ENCODE assay signal across 27 cellular contexts in genomic region chr5:156802501-156802900, GRCh38. TPM values are rescaled to one million over a fixed set of nuclear protein-coding genes. Genes with fewer than 3 reads are reported as not detected.
DNase-seq lines count a peak whose midpoint lies in the region; ATAC-seq and TF ChIP-seq lines count a peak whose summit lies in the region.
"Had no signal": no experiment of that assay in that cellular context is flagged by ENCODE, and none has a peak within 500 bp of the region (broad histone marks: within the 10 kb centered on the region; RNA-seq: fewer than 3 reads in every experiment).

No MANE protein-coding gene starts in this region.

- H3K79me2 ChIP-seq in GM23338 (replicated peaks; ENCODE audit: insufficient read depth) (no peaks in the 10 kb centered on the region), neural progenitor cell (ENCODE audit: low read depth) (no peaks in the 10 kb centered on the region)

- H3K4me1 ChIP-seq in GM23338 (ENCODE audit: insufficient read depth), result peaks cover 54% of the 10 kb centered on the region
- peaks cover 67% of the 10 kb centered on the region for H3K4me1 ChIP-seq in HUES64 (ENCODE audit: insufficient read depth, low read length)
- peaks cover 57% of the 10 kb centered on the region for H3K4me1 ChIP-seq in iPS-18a (ENCODE audit: control insufficient read depth, low read depth, low read length)
- H3K4me1 ChIP-seq in neural progenitor cell, result peaks cover 34% of the 10 kb centered on the region
- H3K4me1 ChIP-seq: BLaER1 had no signal

- H3K4me2 ChIP-seq in GM23338, result peak overlapping the region; percentile 2
- H3K4me2 ChIP-seq in neural progenitor cell, result no peak overlapping the region
- H3K4me2 ChIP-seq: BLaER1, SK-N-SH had no signal

- H3K4me1 Mint-ChIP-seq in GM23338 (peaks cover 65% of the 10 kb centered on the region), neural progenitor cell (peaks cover 15% of the 10 kb centered on the region)
- H3K4me1 Mint-ChIP-seq in activated CD8-positive, alpha-beta T cell treated with anti-CD3 and anti-CD28 coated beads, Interleukin-2, amount 10 ng/mL, durations not matched to agents 7 days and 5 days (ENCODE audit: low read depth), result peaks cover 10% of the 10 kb centered on the region

- H3K4me3 Mint-ChIP-seq in GM23338 (no peak overlapping the region; the same call in 2 of the 3 replicates), neural progenitor cell (no peak overlapping the region)
- no peak overlapping the region for H3K4me3 Mint-ChIP-seq in activated CD8-positive, alpha-beta T cell treated with anti-CD3 and anti-CD28 coated beads, Interleukin-2, amount 10 ng/mL, durations not matched to agents 7 days and 5 days
- H3K4me3 Mint-ChIP-seq: CD4-positive, alpha-beta T cell had no signal

- H4K20me1 ChIP-seq in GM23338 (replicated peaks; ENCODE audit: insufficient read depth), result no peaks in the 10 kb centered on the region
- no peaks in the 10 kb centered on the region for H4K20me1 ChIP-seq in neural progenitor cell (ENCODE audit: low read depth)
- H4K20me1 ChIP-seq: BLaER1 had no signal

- H3K36me3 ChIP-seq in GM23338 (ENCODE audit: insufficient read depth), result no peaks in the 10 kb centered on the region
- no peaks in the 10 kb centered on the region for H3K36me3 ChIP-seq in HUES64 (ENCODE audit: insufficient read depth, low read length)
- no peaks in the 10 kb centered on the region for H3K36me3 ChIP-seq in iPS-18a (ENCODE audit: control insufficient read depth, low read depth, low read length)
- no peaks in the 10 kb centered on the region for H3K36me3 ChIP-seq in neural progenitor cell
- H3K36me3 ChIP-seq: BLaER1, MG63 had no signal

- no peaks in the 10 kb centered on the region for H3K9me2 ChIP-seq in GM23338 (ENCODE audit: insufficient read depth)
- H3K9me2 ChIP-seq: SK-N-SH had no signal

- peak overlapping the region; percentile 96 for H3K27ac ChIP-seq in GM23338 (ENCODE audit: low read depth)
- peak overlapping the region; percentile 94 for H3K27ac ChIP-seq in HUES64 (ENCODE audit: low read depth, low read length)
- H3K27ac ChIP-seq in iPS-18a (ENCODE audit: low read length), result peak overlapping the region; percentile 69
- H3K27ac ChIP-seq in neural progenitor cell, result no peak overlapping the region
- H3K27ac ChIP-seq: BLaER1, GM23248 had no signal

- no peaks in the 10 kb centered on the region for H3K27me3 Mint-ChIP-seq in GM23338 (ENCODE audit: insufficient read depth, low read depth, poor library complexity)
- peaks cover 4% of the 10 kb centered on the region for H3K27me3 Mint-ChIP-seq in neural progenitor cell (ENCODE audit: insufficient read depth, low read depth)
- H3K27me3 Mint-ChIP-seq in activated CD8-positive, alpha-beta T cell treated with anti-CD3 and anti-CD28 coated beads, Interleukin-2, amount 10 ng/mL, durations not matched to agents 7 days and 5 days (ENCODE audit: low read depth), result peaks cover 7% of the 10 kb centered on the region

- H3F3A ChIP-seq in GM23338 (replicated peaks; ENCODE audit: low read depth) (peaks cover 7% of the 10 kb centered on the region; the same call in 1 of the 2 replicates), neural progenitor cell (ENCODE audit: low read depth) (peaks cover 6% of the 10 kb centered on the region)

- 40% methylated on average over 5 of the region's 5 CpGs for whole genome bisulfite sequencing in HUES64

- H3K36me3 Mint-ChIP-seq in GM23338 (ENCODE audit: low read depth) (peaks cover 35% of the 10 kb centered on the region), neural progenitor cell (no peaks in the 10 kb centered on the region)
- H3K36me3 Mint-ChIP-seq in activated CD8-positive, alpha-beta T cell treated with anti-CD3 and anti-CD28 coated beads, Interleukin-2, amount 10 ng/mL, durations not matched to agents 7 days and 5 days (ENCODE audit: low read depth), result no peaks in the 10 kb centered on the region

- TF ChIP-seq CTCF in GM23338 (conservative IDR thresholded peaks at IDR 0.05; ENCODE audit: low read depth in 2 of 2) (no peak), neural progenitor cell (IDR thresholded peaks at IDR 0.05) (no peak)

- POLR2A ChIA-PET in activated CD8-positive, alpha-beta T cell treated with anti-CD3 and anti-CD28 coated beads, Interleukin-2, amount 10 ng/mL, durations not matched to agents 7 days and 5 days (lab: Charles Lee), result no interaction called here

- H3K9ac ChIP-seq in HUES64 (ENCODE audit: low read depth, low read length) (peak overlapping the region; percentile 54), iPS-18a (ENCODE audit: low read length) (peak overlapping the region; percentile 36), neural progenitor cell (no peak overlapping the region)
- H3K9ac ChIP-seq: BLaER1, GM23248, SK-N-SH had no signal

- H3K9me3 Mint-ChIP-seq in GM23338 (peaks cover 33% of the 10 kb centered on the region), neural progenitor cell (peaks cover 9% of the 10 kb centered on the region)
- no peaks in the 10 kb centered on the region for H3K9me3 Mint-ChIP-seq in activated CD8-positive, alpha-beta T cell treated with anti-CD3 and anti-CD28 coated beads, Interleukin-2, amount 10 ng/mL, durations not matched to agents 7 days and 5 days (ENCODE audit: insufficient read depth)
- H3K9me3 Mint-ChIP-seq: CD4-positive, alpha-beta T cell had no signal

- DNase-seq in GM23338 (ENCODE audit: low spot score) (peak; percentile 83), neural progenitor cell (ENCODE audit: low spot score) (peak; percentile 40), 8988T (no peak)
- no peak for DNase-seq in activated CD8-positive, alpha-beta T cell treated with anti-CD3 and anti-CD28 coated beads, Interleukin-2, amount 10 ng/mL, durations not matched to agents 7 days and 5 days
- DNase-seq: CD4-positive, alpha-beta T cell; DMS53; EL; GF-D8; GM23248; IMR-90; KG1; MG63; NCI-H1105 treated with DMSO at 0.1 percent for 48 hours; NCI-H146; NCI-H1930; NCI-H2107; NCI-H446; NCI-H524 treated with DMSO at 0.1 percent for 48 hours; NCI-H774; PC-3; SK-N-SH; SW 1271 had no signal

- H3K27ac Mint-ChIP-seq in GM23338, result peak overlapping the region; percentile 3; the same call in 1 of the 2 replicates
- H3K27ac Mint-ChIP-seq in neural progenitor cell, result no peak overlapping the region
- no peak overlapping the region for H3K27ac Mint-ChIP-seq in activated CD8-positive, alpha-beta T cell treated with anti-CD3 and anti-CD28 coated beads, Interleukin-2, amount 10 ng/mL, durations not matched to agents 7 days and 5 days
- H3K27ac Mint-ChIP-seq: CD4-positive, alpha-beta T cell had no signal

- peak; percentile 76 for ATAC-seq in GM23338
- ATAC-seq in HG03175 (IDR thresholded peaks at IDR 0.05; ENCODE audit: unreplicated experiment), result no peak
- no peak for ATAC-seq in activated CD8-positive, alpha-beta T cell treated with anti-CD3 and anti-CD28 coated beads, Interleukin-2, amount 10 ng/mL, durations not matched to agents 7 days and 5 days
- no peak for ATAC-seq in HG03342 (IDR thresholded peaks at IDR 0.05; ENCODE audit: unreplicated experiment)
- ATAC-seq: PC-3 had no signal

- CTCF ChIA-PET in activated CD8-positive, alpha-beta T cell treated with anti-CD3 and anti-CD28 coated beads, Interleukin-2, amount 10 ng/mL, durations not matched to agents 7 days and 5 days (lab: Charles Lee), result no interaction called here

- H3K9me3 ChIP-seq in HUES64 (ENCODE audit: insufficient read depth, low read depth, low read length) (0 out of 2 replicates have a peak, but pooled peaks cover 10% of the 10 kb centered on the region), iPS-18a (ENCODE audit: control insufficient read depth, low read depth, low read length) (no peaks in the 10 kb centered on the region), neural progenitor cell (ENCODE audit: low read depth) (no peaks in the 10 kb centered on the region)
- H3K9me3 ChIP-seq: MG63, SK-N-SH had no signal

- no peak overlapping the region for H3K4me3 ChIP-seq in GM23338
- no peak overlapping the region for H3K4me3 ChIP-seq in HUES64 (ENCODE audit: low read length)
- peak overlapping the region; percentile 3 for H3K4me3 ChIP-seq in iPS-18a (ENCODE audit: low read length)
- no peak overlapping the region for H3K4me3 ChIP-seq in neural progenitor cell
- H3K4me3 ChIP-seq: BLaER1, GM23248, MG63 had no signal

- H2AFZ ChIP-seq in GM23338, result no peak overlapping the region
- no peak overlapping the region for H2AFZ ChIP-seq in neural progenitor cell (replicated peaks)
- H2AFZ ChIP-seq: GM23248 had no signal

- no peaks in the 10 kb centered on the region for H3K27me3 ChIP-seq in GM23338 (ENCODE audit: insufficient read depth)
- H3K27me3 ChIP-seq in HUES64 (ENCODE audit: insufficient read depth, low read length), result no peaks in the 10 kb centered on the region
- H3K27me3 ChIP-seq in iPS-18a (ENCODE audit: control insufficient read depth, insufficient read depth, low read length), result no peaks in the 10 kb centered on the region
- no peaks in the 10 kb centered on the region for H3K27me3 ChIP-seq in neural progenitor cell
- H3K27me3 ChIP-seq: BLaER1 had no signal

TF ChIP-seq in GM23338, 12 proteins besides CTCF, POLR2A, EP300 and RAD21 (continues in another document):
- peak; percentile 80 for TF ChIP-seq NANOG (IDR thresholded peaks at IDR 0.05; ENCODE audit: borderline replicate concordance)
- TF ChIP-seq EZH2 (IDR thresholded peaks at IDR 0.05; ENCODE audit: low read depth, unreplicated experiment), result no peak

RNA-seq across cellular contexts. Expression of gene PPP1R2B, which starts 47.6 kb away (rescaled TPM):
- total RNA-seq in GM23338 (2014; rRNA removed; shearing (Covaris generic)), result 0.21 TPM in 1 of 2 replicates, not detected in the other
- 0.11 TPM in 1 of 2 replicates, not detected in the other for polyA plus RNA-seq in GM23338 (2016; fragmentation: Nextera tagmentation; extraction: Ambion mirVana)
- polyA plus RNA-seq in HUES64 (2013, experiment 1 of 2), result not detected
- polyA plus RNA-seq in HUES64 (2013, experiment 2 of 2), result not detected
- total RNA-seq in neural progenitor cell (ENCODE audit: low replicate concordance), result 0.06 and 0.15 TPM in 2 replicates
- total RNA-seq in activated CD8-positive, alpha-beta T cell treated with anti-CD3 and anti-CD28 coated beads, Interleukin-2, amount 10 ng/mL, durations not matched to agents 7 days and 5 days, result under 1 TPM; 0.13 TPM
- total RNA-seq: IMR-90 had no signal
- polyA plus RNA-seq: GM23248, IMR-90, SK-N-SH had no signal

Comparison
In these comparisons a context has a peak if more than half of its experiments do, and no peak if none do; other contexts are left out.
1. DNase-seq: peak in GM23338 (single experiment) and neural progenitor cell (single experiment); none in activated CD8-positive, alpha-beta T cell treated with anti-CD3 and anti-CD28 coated beads, Interleukin-2, amount 10 ng/mL, durations not matched to agents 7 days and 5 days (single experiment) and 8988T (single experiment).